ENCODE assay signal across 9 cellular contexts in genomic region chr14:59897757-59898383, GRCh38. TPM values are rescaled to one million over a fixed set of nuclear protein-coding genes. Genes with fewer than 3 reads are reported as not detected.
DNase-seq lines count a peak whose midpoint lies in the region; ATAC-seq and TF ChIP-seq lines count a peak whose summit lies in the region.
"Had no signal": no experiment of that assay in that cellular context is flagged by ENCODE, and none has a peak within 500 bp of the region (broad histone marks: within the 10 kb centered on the region; RNA-seq: fewer than 3 reads in every experiment).

No MANE protein-coding gene starts in this region.

- H4K8ac ChIP-seq in mesendoderm (ENCODE audit: low read depth, low read length): no peak overlapping the region

- DNase-seq in left cardiac atrium (peak; percentile 31), cardiac septum (ENCODE audit: low spot score) (no peak), NCI-H2107 treated with DMSO at 0.1 percent for 48 hours (lab: John Stamatoyannopoulos, UW; ENCODE audit: unreplicated experiment) (peak; percentile 72), body of pancreas (peak; percentile 16 to 47 (median 28)), mesendoderm (peak; percentile 55)
- DNase-seq in effector memory CD8-positive, alpha-beta T cell: no peak

- H2BK15ac ChIP-seq in mesendoderm (replicated peaks; ENCODE audit: low read depth): no peak overlapping the region

- H3K56ac ChIP-seq in mesendoderm (ENCODE audit: low read length): no peak overlapping the region

- TF ChIP-seq POLR2A in body of pancreas (IDR thresholded peaks at IDR 0.05) (no peak), gastroesophageal sphincter (IDR thresholded peaks at IDR 0.05) (no peak)

- no peak overlapping the region for H3K4ac ChIP-seq in mesendoderm (ENCODE audit: low read depth, low read length)

- H3K4me3 Mint-ChIP-seq in effector memory CD8-positive, alpha-beta T cell: no peak overlapping the region

- intact Hi-C loops in left cardiac atrium (cut with DNase I) (no loop called here), cardiac septum (cut with DNase I) (no loop called here), body of pancreas (cut with DNase I) (no loop called here)

- no peaks in the 10 kb centered on the region for H3K27me3 ChIP-seq in body of pancreas
- H3K27me3 ChIP-seq in mesendoderm (ENCODE audit: insufficient read depth, low read length, poor library complexity): no peaks in the 10 kb centered on the region
- H3K27me3 ChIP-seq in gastroesophageal sphincter: no peaks in the 10 kb centered on the region

- ATAC-seq in left cardiac atrium: peak; percentile 26 to 67
- ATAC-seq in body of pancreas: peak; percentile 40
- no peak for ATAC-seq in gastroesophageal sphincter
- ATAC-seq in effector memory CD8-positive, alpha-beta T cell (replicated peaks): no peak
- no peak for ATAC-seq in GM21825 (IDR thresholded peaks at IDR 0.05; ENCODE audit: unreplicated experiment)

- TF ChIP-seq CTCF in body of pancreas (IDR thresholded peaks at IDR 0.05) (peak in 5 of 7 experiments; percentile 22 to 67 (median 46)), gastroesophageal sphincter (IDR thresholded peaks at IDR 0.05) (peak in 2 of 4 experiments; percentile 38 to 50)

- H3K79me2 ChIP-seq in mesendoderm (ENCODE audit: control insufficient read depth, insufficient read depth, low read length): no peaks in the 10 kb centered on the region

- no peak overlapping the region for H3K4me2 ChIP-seq in mesendoderm (ENCODE audit: low read length)

- H3K4me1 ChIP-seq in body of pancreas (no peaks in the 10 kb centered on the region), mesendoderm (ENCODE audit: control insufficient read depth, low read depth, low read length) (no peaks in the 10 kb centered on the region), gastroesophageal sphincter (no peaks in the 10 kb centered on the region)

- H3K27me3 Mint-ChIP-seq in effector memory CD8-positive, alpha-beta T cell: peaks cover 16 to 53% of the 10 kb centered on the region in 2 donors

- no peaks in the 10 kb centered on the region for H3K9me3 Mint-ChIP-seq in effector memory CD8-positive, alpha-beta T cell

- no peaks in the 10 kb centered on the region for H3K79me1 ChIP-seq in mesendoderm (ENCODE audit: low read length)

- no peak for TF ChIP-seq EP300 in gastroesophageal sphincter (IDR thresholded peaks at IDR 0.05)

- no peak overlapping the region for H4K5ac ChIP-seq in mesendoderm (ENCODE audit: low read length)

- H3K9me3 ChIP-seq in body of pancreas: peaks cover 0 to 5% (median 0%) of the 10 kb centered on the region in 3 donors
- H3K9me3 ChIP-seq in gastroesophageal sphincter: no peaks in the 10 kb centered on the region

- H3K9ac ChIP-seq in mesendoderm (ENCODE audit: low read length): no peak overlapping the region

- WGBS in body of pancreas, 2 donors: 19 to 21% methylated on average over 8 of the region's 8 CpGs
- WGBS in mesendoderm (ENCODE audit: extremely low coverage, insufficient coverage, low lambda C conversion rate): no CpG with 5 or more reads among the region's 8 CpGs
- 26 to 29% methylated on average over 6 to 8 of the region's 8 CpGs for WGBS in gastroesophageal sphincter (ENCODE audit: low coverage in 1 of 2), 2 donors

- no peaks in the 10 kb centered on the region for H3K36me3 Mint-ChIP-seq in effector memory CD8-positive, alpha-beta T cell (ENCODE audit: insufficient read depth)

- no peak overlapping the region for H3K27ac Mint-ChIP-seq in effector memory CD8-positive, alpha-beta T cell

- no peaks in the 10 kb centered on the region for H3K4me1 Mint-ChIP-seq in effector memory CD8-positive, alpha-beta T cell (ENCODE audit: low read depth in 2 of 2)

- H3K4me3 ChIP-seq in body of pancreas: no peak overlapping the region
- no peak overlapping the region for H3K4me3 ChIP-seq in mesendoderm (ENCODE audit: low read length)
- H3K4me3 ChIP-seq in gastroesophageal sphincter: no peak overlapping the region
- H3K4me3 ChIP-seq: skin epidermis had no signal

- H3K23ac ChIP-seq in mesendoderm (ENCODE audit: low read length): no peak overlapping the region

- H2BK5ac ChIP-seq in mesendoderm (ENCODE audit: low read length): no peak overlapping the region

- H3K36me3 ChIP-seq in body of pancreas (replicated peaks in 1 of 2; ENCODE audit: insufficient read depth in 1 of 2, low read depth in 2 of 2) (no peaks in the 10 kb centered on the region), mesendoderm (ENCODE audit: control insufficient read depth, insufficient read depth, low read length) (no peaks in the 10 kb centered on the region), gastroesophageal sphincter (no peaks in the 10 kb centered on the region)

- H2AK5ac ChIP-seq in mesendoderm (ENCODE audit: low read length): no peak overlapping the region

- H3K18ac ChIP-seq in mesendoderm (ENCODE audit: low read length): no peak overlapping the region

- H2BK120ac ChIP-seq in mesendoderm (ENCODE audit: low read depth, low read length): no peak overlapping the region

- H3K27ac ChIP-seq in body of pancreas (no peak overlapping the region), mesendoderm (ENCODE audit: low read depth, low read length) (no peak overlapping the region), gastroesophageal sphincter (no peak overlapping the region)
- H3K27ac ChIP-seq: skin epidermis had no signal

RNA-seq across cellular contexts. Expression of gene LRRC9, which starts 22.1 kb away (rescaled TPM):
- total RNA-seq in left cardiac atrium: 1 to 10 TPM in 1 of 2 donors, under 1 TPM in 1; 0.38 to 1.2 TPM
- 0.24 TPM for total RNA-seq in cardiac septum
- total RNA-seq in body of pancreas: not detected
- 0.48 TPM for polyA plus RNA-seq in mesendoderm (2013, experiment 1 of 2)
- 0.64 TPM for polyA plus RNA-seq in mesendoderm (2013, experiment 2 of 2)
- not detected for total RNA-seq in gastroesophageal sphincter

RNA-seq across cellular contexts. Expression of gene RTN1, which starts 27.3 kb away (rescaled TPM):
- total RNA-seq in left cardiac atrium: 1 to 10 TPM; 1.1 to 3.0 TPM
- total RNA-seq in cardiac septum: 0.97 TPM
- total RNA-seq in body of pancreas: 10 to 100 TPM in 1 of 2 donors, 1 to 10 TPM in 1; 8.6 to 11.2 TPM
- polyA plus RNA-seq in mesendoderm (2013, experiment 1 of 2): 0.86 TPM
- polyA plus RNA-seq in mesendoderm (2013, experiment 2 of 2): 0.67 TPM
- 1 to 10 TPM; 1.4 to 6.9 (median 6.5) TPM for total RNA-seq in gastroesophageal sphincter

Comparison
In these comparisons a context has a peak if more than half of its experiments do, and no peak if none do; other contexts are left out.
1. DNase-seq: peak in left cardiac atrium (single experiment), NCI-H2107 treated with DMSO at 0.1 percent for 48 hours (single experiment), body of pancreas (4 of 4) and mesendoderm (single experiment); none in cardiac septum (single experiment) and effector memory CD8-positive, alpha-beta T cell (0 of 3).
2. ATAC-seq: peak in left cardiac atrium (2 of 2) and body of pancreas (single experiment); none in gastroesophageal sphincter (single experiment), effector memory CD8-positive, alpha-beta T cell (single experiment) and GM21825 (single experiment).